In genomic region chr3:159978353-159978752, GRCh38 we compare ENCODE assay signal across 13 cellular contexts. TPM values are rescaled to one million over a fixed set of nuclear protein-coding genes. Genes with fewer than 3 reads are reported as not detected.
DNase-seq lines count a peak whose midpoint lies in the region; ATAC-seq and TF ChIP-seq lines count a peak whose summit lies in the region.
"Had no signal": no experiment of that assay in that cellular context is flagged by ENCODE, and none has a peak within 500 bp of the region (broad histone marks: within the 10 kb centered on the region; RNA-seq: fewer than 3 reads in every experiment).

No MANE protein-coding gene starts in this region.

- no peak overlapping the region for H3K4me3 ChIP-seq in breast epithelium
- H3K4me3 ChIP-seq in mammary epithelial cell (replicated peaks in 1 of 3; ENCODE audit: insufficient read depth in 1 of 3, low read depth in 2 of 3, low read length in 3 of 3): no peak overlapping the region

- H3K27me3 ChIP-seq in breast epithelium: no peaks in the 10 kb centered on the region
- H3K27me3 ChIP-seq in mammary epithelial cell (ENCODE audit: insufficient read depth, low read length): no peaks in the 10 kb centered on the region

- no peaks in the 10 kb centered on the region for H3K36me3 ChIP-seq in breast epithelium
- H3K36me3 ChIP-seq in mammary epithelial cell (ENCODE audit: insufficient read depth, low read length): no peaks in the 10 kb centered on the region

- H4K20me1 ChIP-seq in mammary epithelial cell (ENCODE audit: insufficient read depth, low read length): no peaks in the 10 kb centered on the region

- intact Hi-C loops in CD14-positive monocyte (cut with micrococcal nuclease) (no loop called here), breast epithelium (cut with DNase I; ENCODE audit: low total_unique reads) (no loop called here), mammary epithelial cell (cut with micrococcal nuclease) (no loop called here)

- TF ChIP-seq POLR2A in breast epithelium (IDR thresholded peaks at IDR 0.05): no peak

- CTCF ChIA-PET in mammary epithelial cell (lab: Charles Lee; ENCODE audit: low non-redundant PET): no interaction called here

- in situ Hi-C loops in mammary epithelial cell (cut with MboI; ENCODE audit: low sequenced_read_pairs in 2 of 2): no loop called here

- H3K4me1 ChIP-seq in breast epithelium: no peaks in the 10 kb centered on the region
- H3K4me1 ChIP-seq in mammary epithelial cell (ENCODE audit: insufficient read depth, low read length): no peaks in the 10 kb centered on the region

- no peak overlapping the region for H3K9ac ChIP-seq in mammary epithelial cell (ENCODE audit: insufficient read depth, low read length)

- no peak for TF ChIP-seq CTCF in CD14-positive monocyte (IDR thresholded peaks at IDR 0.05)
- TF ChIP-seq CTCF in breast epithelium (IDR thresholded peaks at IDR 0.05): no peak
- TF ChIP-seq CTCF in mammary epithelial cell (conservative IDR thresholded peaks at IDR 0.05 in 1 of 2, IDR thresholded peaks at IDR 0.05 in 1 of 2; ENCODE audit: extremely low read depth in 1 of 2, insufficient read depth in 1 of 2, low read depth in 1 of 2, low read length in 2 of 2): no peak

- DNase-seq in CD14-positive monocyte (ENCODE audit: low spot score) (no peak), NOMO-1 treated with dmso at 0.1 percent for 144 hours (lab: John Stamatoyannopoulos, UW; ENCODE audit: unreplicated experiment) (peak; percentile 56), breast epithelium (ENCODE audit: low spot score in 2 of 2) (no peak), mammary epithelial cell (no peak), superior temporal gyrus (ENCODE audit: extremely low spot score) (no peak)
- DNase-seq: activated CD8-positive, alpha-beta memory T cell treated with anti-CD3 and anti-CD28 coated beads, Interleukin-2, amount 50 U/mL, for 4 hours; EL; NCI-H1436; stimulated activated naive CD4-positive, alpha-beta T cell treated with Interleukin-2 at 50 U/mL for 16 hours had no signal

- H3K27ac ChIP-seq in breast epithelium: no peak overlapping the region
- H3K27ac ChIP-seq in mammary epithelial cell (ENCODE audit: insufficient read depth, low read depth, low read length): no peak overlapping the region

- H3K36me3 Mint-ChIP-seq in CD14-positive monocyte: no peaks in the 10 kb centered on the region
- H3K36me3 Mint-ChIP-seq: mesothelial cell of epicardium had no signal

- H3K9me3 Mint-ChIP-seq in CD14-positive monocyte: peaks cover 0 to 5% (median 3%) of the 10 kb centered on the region in 7 donors

- H3K27me3 Mint-ChIP-seq in CD14-positive monocyte (ENCODE audit: low read depth in 3 of 3): no peaks in the 10 kb centered on the region

- no peaks in the 10 kb centered on the region for H3K79me2 ChIP-seq in mammary epithelial cell (ENCODE audit: insufficient read depth, low read length)

- WGBS in mammary epithelial cell (ENCODE audit: low coverage, missing lambda C conversion rate): 94% methylated on average over 3 of the region's 3 CpGs

- no TSS peak for BruUV-seq in mammary epithelial cell (replicated peaks; lab: Mats Ljungman, UMichigan)

- H2AFZ ChIP-seq in mammary epithelial cell (ENCODE audit: low read depth, low read length): no peak overlapping the region

- no peaks in the 10 kb centered on the region for H3K9me3 ChIP-seq in breast epithelium
- no peaks in the 10 kb centered on the region for H3K9me3 ChIP-seq in mammary epithelial cell (replicated peaks; ENCODE audit: insufficient read depth, low read length)

- dilution Hi-C loops in mammary epithelial cell (cut with HindIII; ENCODE audit: low sequenced_read_pairs): no loop called here

- H3K4me3 Mint-ChIP-seq in CD14-positive monocyte: no peak overlapping the region
- H3K4me3 Mint-ChIP-seq: mesothelial cell of epicardium had no signal

- peaks cover 26% of the 10 kb centered on the region for H3K4me1 Mint-ChIP-seq in CD14-positive monocyte
- H3K4me1 Mint-ChIP-seq: mesothelial cell of epicardium had no signal

- no peak overlapping the region for H3K4me2 ChIP-seq in mammary epithelial cell (ENCODE audit: insufficient read depth, low read depth, low read length)

- ATAC-seq in GM19455 (IDR thresholded peaks at IDR 0.05; ENCODE audit: unreplicated experiment) (peak; percentile 99), HG02981 (IDR thresholded peaks at IDR 0.05; ENCODE audit: unreplicated experiment) (peak; percentile 89), HG03439 (IDR thresholded peaks at IDR 0.05; ENCODE audit: unreplicated experiment) (no peak)

- peak overlapping the region in 5 of 7 donors; percentile 18 to 74 (median 47) for H3K27ac Mint-ChIP-seq in CD14-positive monocyte
- H3K27ac Mint-ChIP-seq: mesothelial cell of epicardium had no signal

RNA-seq across cellular contexts. Expression of gene IL12A, which starts 10.3 kb away (rescaled TPM):
- polyA plus RNA-seq in CD14-positive monocyte: under 1 TPM in 1 of 2 donors, not detected in 1; 0.24 TPM
- under 1 TPM in 1 of 3 donors, not detected in 2; 0.98 TPM for total RNA-seq in breast epithelium
- total RNA-seq in mammary epithelial cell: 1 to 10 TPM in 1 of 2 donors, under 1 TPM in 1; 0.83 to 1.3 TPM
- polyA plus RNA-seq in mammary epithelial cell: 0.44 TPM
- not detected for polyA minus RNA-seq in mammary epithelial cell
- total RNA-seq: mesothelial cell of epicardium had no signal
